9 cellular contexts compared by ENCODE assay signal in the genomic region with DNA sequence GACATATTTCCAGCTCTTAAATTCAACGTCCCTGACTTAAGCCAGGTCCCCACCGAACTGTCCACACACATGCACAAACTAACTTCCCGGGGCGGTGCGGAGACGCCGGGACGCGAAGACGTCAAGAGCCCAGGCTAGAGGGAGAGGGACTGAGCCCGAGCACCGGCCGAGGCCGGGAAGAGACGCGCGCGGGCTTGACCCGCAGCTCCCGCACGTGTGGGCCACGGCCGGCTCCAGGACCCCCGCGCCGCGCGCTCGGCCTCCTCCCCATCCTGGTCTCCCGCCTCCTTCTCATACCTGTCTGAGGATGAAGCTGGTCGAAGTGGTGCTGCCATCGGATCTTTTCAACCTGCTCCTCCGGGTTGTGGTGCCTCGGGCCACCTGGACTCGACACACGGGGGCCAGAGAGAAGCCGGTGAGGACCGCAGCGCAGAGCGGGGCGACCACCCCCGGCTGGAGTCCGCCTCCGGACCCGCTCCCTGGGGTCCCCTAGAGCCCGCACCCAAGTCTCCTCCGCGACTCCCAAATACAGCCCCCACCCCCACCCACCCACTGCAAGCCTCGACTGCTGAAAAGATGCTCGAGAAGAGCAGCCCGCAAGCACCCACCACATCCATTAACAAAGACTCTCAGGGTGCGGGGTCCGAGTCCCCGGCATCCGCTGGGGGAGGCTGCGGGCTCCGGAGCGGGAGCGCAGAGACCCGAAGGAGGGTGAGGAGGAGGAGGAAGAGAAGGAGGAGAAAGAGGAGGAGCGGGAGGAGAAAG. TPM values are rescaled to one million over a fixed set of nuclear protein-coding genes. Genes with fewer than 3 reads are reported as not detected.
DNase-seq lines count a peak whose midpoint lies in the region; ATAC-seq and TF ChIP-seq lines count a peak whose summit lies in the region.
"Had no signal": no experiment of that assay in that cellular context is flagged by ENCODE, and none has a peak within 500 bp of the region (broad histone marks: within the 10 kb centered on the region; RNA-seq: fewer than 3 reads in every experiment).

No MANE protein-coding gene starts in this region.

- ATAC-seq in activated naive CD8-positive, alpha-beta T cell treated with anti-CD3 and anti-CD28 coated beads, Interleukin-2, amount 50 U/mL, for 24 hours, result peak; percentile 22
- peak; percentile 55 to 59 for ATAC-seq in gastrocnemius medialis
- no peak for ATAC-seq in GM21381 (IDR thresholded peaks at IDR 0.05; ENCODE audit: unreplicated experiment)

- in situ Hi-C loops in gastrocnemius medialis (cut with MboI; ENCODE audit: low sequenced_read_pairs in 4 of 4), result no loop called here

- peak overlapping the region; percentile 99 for H3K4me2 ChIP-seq in hepatocyte

- H3K27me3 Mint-ChIP-seq in activated naive CD8-positive, alpha-beta T cell treated with anti-CD3 and anti-CD28 coated beads, Interleukin-2, amount 50 U/mL, for 24 hours, result peaks cover 44% of the 10 kb centered on the region

- H3K36me3 ChIP-seq in hepatocyte (replicated peaks; ENCODE audit: insufficient read depth, low read depth), result no peaks in the 10 kb centered on the region
- H3K36me3 ChIP-seq in gastrocnemius medialis, result no peaks in the 10 kb centered on the region

- H3K9me3 ChIP-seq in hepatocyte (ENCODE audit: low read depth), result no peaks in the 10 kb centered on the region
- H3K9me3 ChIP-seq in gastrocnemius medialis, result no peaks in the 10 kb centered on the region

- H2AFZ ChIP-seq in hepatocyte, result peak overlapping the region; percentile 80

- no peaks in the 10 kb centered on the region for H4K20me1 ChIP-seq in hepatocyte (ENCODE audit: insufficient read depth, poor library complexity, severe bottlenecking)

- WGBS in hepatocyte (ENCODE audit: low lambda C conversion rate, missing lambda C conversion rate), result 2% methylated on average over 57 of the region's 61 CpGs

- H3K27me3 ChIP-seq in HL-60 (ENCODE audit: insufficient read depth, poor library complexity, severe bottlenecking), result no peaks in the 10 kb centered on the region
- H3K27me3 ChIP-seq in hepatocyte, result peaks cover 25% of the 10 kb centered on the region
- H3K27me3 ChIP-seq in gastrocnemius medialis, result peaks cover 24 to 47% (median 24%) of the 10 kb centered on the region in 3 donors

- TF ChIP-seq CTCF in HL-60 (IDR thresholded peaks at IDR 0.05; ENCODE audit: insufficient read depth, low read length) (no peak), hepatocyte (IDR thresholded peaks at IDR 0.05; ENCODE audit: poor library complexity) (no peak), gastrocnemius medialis (IDR thresholded peaks at IDR 0.05 in 4 of 5, conservative IDR thresholded peaks at IDR 0.05 in 1 of 5) (no peak)

- peaks cover 20% of the 10 kb centered on the region for H3K4me1 Mint-ChIP-seq in activated naive CD8-positive, alpha-beta T cell treated with anti-CD3 and anti-CD28 coated beads, Interleukin-2, amount 50 U/mL, for 24 hours

- peak overlapping the region; percentile 74 for H3K4me3 Mint-ChIP-seq in activated naive CD8-positive, alpha-beta T cell treated with anti-CD3 and anti-CD28 coated beads, Interleukin-2, amount 50 U/mL, for 24 hours

- DNase-seq in NCI-H146 (lab: John Stamatoyannopoulos, UW), result peak; percentile 31
- no peak for DNase-seq in NCI-H146 treated with DMSO at 0.1 percent for 48 hours (lab: John Stamatoyannopoulos, UW; ENCODE audit: unreplicated experiment)
- DNase-seq in HL-60 (ENCODE audit: low read depth in 1 of 2, low spot score in 1 of 2), result no peak
- peak; percentile 13 for DNase-seq in activated naive CD8-positive, alpha-beta T cell treated with anti-CD3 and anti-CD28 coated beads, Interleukin-2, amount 50 U/mL, for 24 hours
- DNase-seq in hepatocyte (ENCODE audit: low spot score), result peak; percentile 51
- no peak for DNase-seq in gastrocnemius medialis
- no peak for DNase-seq in stimulated activated CD4-positive, alpha-beta T cell treated with anti-CD3 and anti-CD28 coated beads, Interleukin-1b, Interleukin-23, amount 100 ng/mL, for 48 hours

- H3K4me3 ChIP-seq in HL-60 (replicated peaks; ENCODE audit: insufficient read depth, low read length) (peak overlapping the region; percentile 75), hepatocyte (peak overlapping the region; percentile 90), gastrocnemius medialis (peak overlapping the region; percentile 62 to 71 (median 64))

- no peak overlapping the region for H3K27ac Mint-ChIP-seq in activated naive CD8-positive, alpha-beta T cell treated with anti-CD3 and anti-CD28 coated beads, Interleukin-2, amount 50 U/mL, for 24 hours

- H3K9me2 ChIP-seq in hepatocyte (replicated peaks; ENCODE audit: insufficient read depth), result no peaks in the 10 kb centered on the region

- no peaks in the 10 kb centered on the region for H3K36me3 Mint-ChIP-seq in activated naive CD8-positive, alpha-beta T cell treated with anti-CD3 and anti-CD28 coated beads, Interleukin-2, amount 50 U/mL, for 24 hours (ENCODE audit: low read depth)

- H3K79me2 ChIP-seq in hepatocyte, result no peaks in the 10 kb centered on the region

- no peak overlapping the region for H3K27ac ChIP-seq in HL-60 (replicated peaks)
- peak overlapping the region; percentile 8 for H3K27ac ChIP-seq in hepatocyte
- no peak overlapping the region for H3K27ac ChIP-seq in gastrocnemius medialis
- H3K27ac ChIP-seq: C4-2B had no signal

- intact Hi-C loops in gastrocnemius medialis (cut with DNase I; ENCODE audit: low total_unique reads), result no loop called here

- no peak for TF ChIP-seq POLR2A in gastrocnemius medialis (IDR thresholded peaks at IDR 0.05)

- no peaks in the 10 kb centered on the region for H3K4me1 ChIP-seq in hepatocyte (ENCODE audit: insufficient read depth)
- H3K4me1 ChIP-seq in gastrocnemius medialis, result peaks cover 7 to 22% of the 10 kb centered on the region in 2 donors

- H3K9me3 Mint-ChIP-seq in activated naive CD8-positive, alpha-beta T cell treated with anti-CD3 and anti-CD28 coated beads, Interleukin-2, amount 50 U/mL, for 24 hours, result no peaks in the 10 kb centered on the region

RNA-seq across cellular contexts. Expression of a gene that starts 0.6 kb away (rescaled TPM):
- 4.0 and 4.1 TPM in 2 replicates for total RNA-seq in hepatocyte
- 0.85 and 1.8 TPM in 2 replicates for polyA plus RNA-seq in hepatocyte
- under 1 TPM; 0.04 to 0.56 (median 0.36) TPM for total RNA-seq in gastrocnemius medialis

Comparison
In these comparisons a context has a peak if more than half of its experiments do, and no peak if none do; other contexts are left out.
1. DNase-seq: peak in NCI-H146 (single experiment), activated naive CD8-positive, alpha-beta T cell treated with anti-CD3 and anti-CD28 coated beads, Interleukin-2, amount 50 U/mL, for 24 hours (single experiment) and hepatocyte (single experiment); none in NCI-H146 treated with DMSO at 0.1 percent for 48 hours (single experiment), HL-60 (0 of 2), gastrocnemius medialis (0 of 2) and stimulated activated CD4-positive, alpha-beta T cell treated with anti-CD3 and anti-CD28 coated beads, Interleukin-1b, Interleukin-23, amount 100 ng/mL, for 48 hours (single experiment).
2. Peak in every context shown above with its lines, with median percentiles within 50 percentile points of each other: H3K4me3 ChIP-seq.